27 cellular contexts compared by ENCODE assay signal in genomic region chr18:37378616-37379015, GRCh38.
"Had no signal": no experiment of that assay in that cellular context is flagged by ENCODE, and none has a peak within 500 bp of the region (broad histone marks: within the 10 kb centered on the region; RNA-seq: fewer than 3 reads in every experiment).

No MANE protein-coding gene starts in this region.

- FAIRE-seq: endometrium had no signal

- H3K27ac ChIP-seq: esophagus squamous epithelium, lower lobe of right lung, prostate gland, right atrium auricular region, stomach, thyroid gland, vagina had no signal

- H3K36me3 ChIP-seq: esophagus squamous epithelium, lower lobe of right lung, prostate gland, right atrium auricular region, stomach, thyroid gland, vagina had no signal

- H3K4me1 ChIP-seq: esophagus squamous epithelium, lower lobe of right lung, prostate gland, right atrium auricular region, stomach, thyroid gland, vagina had no signal

- H3K9me3 ChIP-seq: esophagus squamous epithelium, lower lobe of right lung, prostate gland, right atrium auricular region, stomach, thyroid gland, vagina had no signal

- H3K27me3 ChIP-seq: right atrium auricular region, thyroid gland, vagina had no signal

- H3K4me3 ChIP-seq: esophagus squamous epithelium, lower lobe of right lung, prostate gland, right atrium auricular region, smooth muscle cell, stomach, thyroid gland, vagina had no signal

- DNase-seq: cortex of kidney; effector memory CD8-positive, alpha-beta T cell; erythroblast; esophagus squamous epithelium; foreskin melanocyte; hypothalamus; immature natural killer cell; islet precursor cell; left ventricle myocardium superior; lower lobe of right lung; naive thymus-derived CD8-positive, alpha-beta T cell; nephron progenitor cell; occipital lobe; stimulated activated CD4-positive, alpha-beta T cell treated with anti-CD3 and anti-CD28 coated beads, Interleukin-12 subunit alpha, Interleukin-12 subunit beta, amount 100 ng/mL, for 4 hours; stimulated activated CD4-positive, alpha-beta T cell treated with anti-CD3 and anti-CD28 coated beads, Interleukin-1b, Interleukin-23, amount 100 ng/mL, for 48 hours; stimulated activated CD4-positive, alpha-beta T cell treated with anti-CD3 and anti-CD28 coated beads, Interleukin-4, amount 100 ng/mL, for 1 hour; stimulated activated CD8-positive, alpha-beta memory T cell treated with anti-CD3 and anti-CD28 coated beads, Interleukin-4, amount 100 ng/mL, for 48 hours; stimulated activated naive CD4-positive, alpha-beta T cell treated with Interleukin-2 at 50 U/mL for 16 hours; stomach; thyroid gland; trophoblast cell had no signal

- ATAC-seq: effector memory CD8-positive, alpha-beta T cell; left ventricle myocardium superior; lower lobe of right lung; naive thymus-derived CD8-positive, alpha-beta T cell; sciatic nerve had no signal
